In the genomic region with DNA sequence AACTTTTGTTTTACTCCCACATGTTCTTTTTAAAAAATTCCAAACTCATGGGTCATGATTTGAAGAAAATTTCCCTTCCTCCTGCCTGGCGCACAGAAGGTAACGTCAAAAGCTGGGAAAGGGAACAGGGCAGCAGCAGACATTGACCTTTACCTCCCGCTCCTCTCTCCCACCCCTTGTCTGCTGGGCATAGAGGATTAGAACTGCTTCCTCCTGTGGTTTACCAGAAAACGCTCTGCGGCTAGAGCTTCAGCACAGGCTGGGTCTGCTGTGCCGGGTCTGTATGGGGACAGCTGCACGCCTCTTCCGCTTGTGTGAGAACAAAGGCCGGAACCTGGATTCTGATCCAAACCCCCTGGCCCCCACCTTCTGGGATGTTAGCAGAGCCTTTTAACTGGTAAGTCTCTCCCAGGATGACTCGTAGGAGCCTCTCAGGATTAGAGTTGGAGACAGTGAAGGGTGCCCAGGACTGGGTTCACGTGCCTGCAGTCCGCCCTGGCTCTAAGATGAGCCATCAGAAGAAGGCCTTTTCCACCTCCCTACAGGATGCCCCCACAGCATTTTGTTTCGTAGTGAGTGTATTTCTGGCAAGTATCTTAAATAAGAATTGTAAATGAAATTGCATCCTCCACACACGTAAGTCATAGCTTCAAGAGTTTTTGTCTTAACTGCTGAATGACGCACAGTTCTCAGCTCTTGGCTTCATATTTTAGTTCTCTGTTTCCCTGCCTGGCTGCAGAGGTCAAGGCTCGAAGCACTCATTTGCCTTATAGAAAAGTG, we compare ENCODE assay signal across 8 cellular contexts. TPM values are rescaled to one million over a fixed set of nuclear protein-coding genes. Genes with fewer than 3 reads are reported as not detected.
A peak's percentile ranks its signal among the peaks of the same experiment; 100 is the strongest.
DNase-seq lines count a peak whose midpoint lies in the region; ATAC-seq and TF ChIP-seq lines count a peak whose summit lies in the region.

No MANE protein-coding gene starts in this region.

- TF ChIP-seq CTCF in AG09319 (IDR thresholded peaks at IDR 0.05; ENCODE audit: low read depth, low read length) (no peak), neural progenitor cell (IDR thresholded peaks at IDR 0.05) (no peak), upper lobe of left lung (IDR thresholded peaks at IDR 0.05) (no peak)

- H3K4me3 Mint-ChIP-seq in effector memory CD8-positive, alpha-beta T cell = peak overlapping the region; percentile 62
- H3K4me3 Mint-ChIP-seq in neural progenitor cell = no peak overlapping the region

- H3K4me3 ChIP-seq in neural progenitor cell (no peak overlapping the region), upper lobe of left lung (no peak overlapping the region)

- H3K9me3 Mint-ChIP-seq in effector memory CD8-positive, alpha-beta T cell = no peaks in the 10 kb centered on the region
- no peaks in the 10 kb centered on the region for H3K9me3 Mint-ChIP-seq in neural progenitor cell

- peaks cover 4% of the 10 kb centered on the region for H4K20me1 ChIP-seq in neural progenitor cell (ENCODE audit: low read depth)

- peak; percentile 63 for ATAC-seq in HG03066 (IDR thresholded peaks at IDR 0.05; ENCODE audit: low read depth, unreplicated experiment)
- peak; percentile 50 for ATAC-seq in effector memory CD8-positive, alpha-beta T cell (replicated peaks)
- peak; percentile 47 to 54 for ATAC-seq in upper lobe of left lung (ENCODE audit: low FRiP score in 2 of 2)
- no peak for ATAC-seq in HG02759 (IDR thresholded peaks at IDR 0.05; ENCODE audit: unreplicated experiment)

- TF ChIP-seq POLR2A in upper lobe of left lung (IDR thresholded peaks at IDR 0.05) = peak in 1 of 4 donors; percentile 33

- peak in 2 of 4 donors; percentile 29 to 31 for TF ChIP-seq EP300 in upper lobe of left lung (IDR thresholded peaks at IDR 0.05)

- no peaks in the 10 kb centered on the region for H3K79me2 ChIP-seq in neural progenitor cell (ENCODE audit: low read depth)

- H3K4me1 ChIP-seq in neural progenitor cell (peaks cover 7% of the 10 kb centered on the region), upper lobe of left lung (peaks cover 91 to 95% (median 91%) of the 10 kb centered on the region in 4 donors)

- no peak overlapping the region for H3K9ac ChIP-seq in neural progenitor cell

- 44% methylated on average over 14 to 16 of the region's 16 CpGs for WGBS in upper lobe of left lung, 2 donors

- no peak overlapping the region for H3K4me2 ChIP-seq in neural progenitor cell

- H3K27ac ChIP-seq in neural progenitor cell (no peak overlapping the region), upper lobe of left lung (peak overlapping the region; percentile 76 to 89 (median 86))

- peaks cover 11% of the 10 kb centered on the region for H3F3A ChIP-seq in neural progenitor cell (ENCODE audit: low read depth)

- H3K27me3 ChIP-seq in neural progenitor cell (no peaks in the 10 kb centered on the region), upper lobe of left lung (no peaks in the 10 kb centered on the region)

- H3K36me3 ChIP-seq in neural progenitor cell = no peaks in the 10 kb centered on the region
- H3K36me3 ChIP-seq in upper lobe of left lung = no peaks in the 10 kb centered on the region

- H3K9me3 ChIP-seq in neural progenitor cell (ENCODE audit: low read depth) (no peaks in the 10 kb centered on the region), upper lobe of left lung (no peaks in the 10 kb centered on the region)

- DNase-seq in AG09319 (ENCODE audit: extremely low read depth, low read depth) (peak; percentile 20), neural progenitor cell (ENCODE audit: low spot score) (peak; percentile 30), upper lobe of left lung (peak in 1 of 2 donors; percentile 82), NCI-H774 (lab: John Stamatoyannopoulos, UW) (no peak)
- DNase-seq in activated CD4-positive, alpha-beta T cell treated with anti-CD3 and anti-CD28 coated beads for 48 hours = peak; percentile 68
- peak in 2 of 3 experiments; percentile 15 to 19 for DNase-seq in effector memory CD8-positive, alpha-beta T cell

- no peaks in the 10 kb centered on the region for H3K27me3 Mint-ChIP-seq in effector memory CD8-positive, alpha-beta T cell
- H3K27me3 Mint-ChIP-seq in neural progenitor cell (ENCODE audit: insufficient read depth, low read depth) = peaks cover 7% of the 10 kb centered on the region

- peak overlapping the region; percentile 31 to 38 for H3K27ac Mint-ChIP-seq in effector memory CD8-positive, alpha-beta T cell
- no peak overlapping the region for H3K27ac Mint-ChIP-seq in neural progenitor cell

- peaks cover 6% of the 10 kb centered on the region for H3K36me3 Mint-ChIP-seq in effector memory CD8-positive, alpha-beta T cell (ENCODE audit: insufficient read depth)
- H3K36me3 Mint-ChIP-seq in neural progenitor cell = peaks cover 8% of the 10 kb centered on the region

- H3K4me1 Mint-ChIP-seq in effector memory CD8-positive, alpha-beta T cell (ENCODE audit: low read depth in 2 of 2) = peaks cover 32 to 45% of the 10 kb centered on the region in 2 donors
- peaks cover 28% of the 10 kb centered on the region for H3K4me1 Mint-ChIP-seq in neural progenitor cell

- H2AFZ ChIP-seq in neural progenitor cell (replicated peaks) = no peak overlapping the region

RNA-seq across cellular contexts. Expression of a gene that starts 5.2 kb away (rescaled TPM):
- 6.0 and 15.2 TPM in 2 replicates for total RNA-seq in neural progenitor cell (ENCODE audit: low replicate concordance)
- total RNA-seq in upper lobe of left lung = 10 to 100 TPM; 36.7 to 57.0 (median 44.5) TPM

RNA-seq across cellular contexts. Expression of a gene that starts 52.9 kb away (rescaled TPM):
- total RNA-seq in neural progenitor cell (ENCODE audit: low replicate concordance) (2.8 and 7.1 TPM in 2 replicates), upper lobe of left lung (10 to 100 TPM; 21.0 to 49.1 (median 30.3) TPM)
